In the genomic region with DNA sequence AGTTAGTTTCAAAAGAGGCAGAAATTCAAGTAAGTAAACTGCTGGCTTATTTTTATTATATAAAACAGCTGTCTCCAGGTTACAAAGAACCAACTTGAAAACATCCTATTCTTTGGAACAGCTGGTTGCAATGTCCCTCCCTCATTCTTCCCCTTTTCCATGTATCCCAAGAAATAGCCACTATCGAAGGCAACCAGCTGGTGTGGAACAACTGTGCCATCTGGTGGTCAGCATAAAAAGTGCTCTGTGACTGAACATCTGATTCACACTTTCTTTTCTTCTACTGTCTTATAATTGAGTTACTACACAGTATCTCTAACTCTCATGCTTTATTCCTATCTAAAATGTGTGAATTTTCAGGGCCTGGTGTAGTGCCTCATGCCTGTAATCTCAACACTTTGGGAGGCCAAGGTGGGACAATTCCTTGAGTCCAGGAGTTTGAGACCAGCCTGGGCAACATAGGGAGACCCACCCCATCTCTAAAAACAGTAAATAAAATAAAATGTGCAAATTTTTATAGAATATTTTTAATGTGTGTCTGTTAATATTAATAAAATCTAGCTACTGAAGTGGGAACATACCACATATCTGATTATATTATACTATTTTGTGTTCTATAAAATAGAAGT, we compare ENCODE assay signal across 8 cellular contexts. TPM values are rescaled to one million over a fixed set of nuclear protein-coding genes. Genes with fewer than 3 reads are reported as not detected.
DNase-seq lines count a peak whose midpoint lies in the region; ATAC-seq and TF ChIP-seq lines count a peak whose summit lies in the region.

No MANE protein-coding gene starts in this region.

- H3K9me3 ChIP-seq in T-helper 17 cell (ENCODE audit: control insufficient read depth, low read length, poor library complexity, severe bottlenecking): no peaks in the 10 kb centered on the region

- DNase-seq in activated gamma-delta T cell treated with Interleukin-2 at 50 U/mL for 16 hours: peak; percentile 30
- no peak for DNase-seq in activated gamma-delta T cell (lab: John Stamatoyannopoulos, UW)
- peak; percentile 73 for DNase-seq in NCI-H1105 (lab: John Stamatoyannopoulos, UW)
- DNase-seq in T-helper 17 cell: no peak
- DNase-seq in chondrocyte (ENCODE audit: low spot score): no peak
- DNase-seq in kidney tubule cell (ENCODE audit: low spot score): peak; percentile 71
- peak; percentile 68 for DNase-seq in stimulated activated CD8-positive, alpha-beta memory T cell treated with anti-CD3 and anti-CD28 coated beads, Interleukin-4, amount 100 ng/mL, for 48 hours

- ATAC-seq in T-helper 17 cell (peak; percentile 61), GM18909 (IDR thresholded peaks at IDR 0.05; ENCODE audit: poor library complexity, unreplicated experiment) (no peak)

- no peaks in the 10 kb centered on the region for H3K9me3 Mint-ChIP-seq in chondrocyte (ENCODE audit: low read depth)

- peak; percentile 96 for TF ChIP-seq CTCF in chondrocyte (IDR thresholded peaks at IDR 0.05)

- H3K27me3 Mint-ChIP-seq in T-helper 17 cell: no peaks in the 10 kb centered on the region
- H3K27me3 Mint-ChIP-seq in chondrocyte (ENCODE audit: low read depth): no peaks in the 10 kb centered on the region

- H3K4me1 Mint-ChIP-seq in T-helper 17 cell: peaks cover 14% of the 10 kb centered on the region
- H3K4me1 Mint-ChIP-seq in chondrocyte (ENCODE audit: low read depth): peaks cover 27% of the 10 kb centered on the region

- H3K27ac Mint-ChIP-seq in T-helper 17 cell (no peak overlapping the region), chondrocyte (ENCODE audit: unreplicated experiment) (no peak overlapping the region)

- no peak overlapping the region for H3K4me3 Mint-ChIP-seq in T-helper 17 cell
- H3K4me3 Mint-ChIP-seq in chondrocyte (ENCODE audit: unreplicated experiment): no peak overlapping the region

- H3K36me3 Mint-ChIP-seq in T-helper 17 cell (ENCODE audit: low read depth): peaks cover 5% of the 10 kb centered on the region
- peaks cover 3% of the 10 kb centered on the region for H3K36me3 Mint-ChIP-seq in chondrocyte (ENCODE audit: low read depth)

RNA-seq across cellular contexts. Expression of gene OSBPL11, which starts 9.6 kb away (rescaled TPM):
- total RNA-seq in T-helper 17 cell: 1 to 10 TPM; 7.6 to 9.5 TPM
- total RNA-seq in chondrocyte: 15.0 to 16.2 TPM (median 15.6 TPM) in 3 replicates

Comparison
In these comparisons a context has a peak if more than half of its experiments do, and no peak if none do; other contexts are left out.
1. DNase-seq: peak in activated gamma-delta T cell treated with Interleukin-2 at 50 U/mL for 16 hours (single experiment), NCI-H1105 (single experiment), kidney tubule cell (single experiment) and stimulated activated CD8-positive, alpha-beta memory T cell treated with anti-CD3 and anti-CD28 coated beads, Interleukin-4, amount 100 ng/mL, for 48 hours (single experiment); none in activated gamma-delta T cell (single experiment), T-helper 17 cell (0 of 3) and chondrocyte (single experiment).